In the genomic region with DNA sequence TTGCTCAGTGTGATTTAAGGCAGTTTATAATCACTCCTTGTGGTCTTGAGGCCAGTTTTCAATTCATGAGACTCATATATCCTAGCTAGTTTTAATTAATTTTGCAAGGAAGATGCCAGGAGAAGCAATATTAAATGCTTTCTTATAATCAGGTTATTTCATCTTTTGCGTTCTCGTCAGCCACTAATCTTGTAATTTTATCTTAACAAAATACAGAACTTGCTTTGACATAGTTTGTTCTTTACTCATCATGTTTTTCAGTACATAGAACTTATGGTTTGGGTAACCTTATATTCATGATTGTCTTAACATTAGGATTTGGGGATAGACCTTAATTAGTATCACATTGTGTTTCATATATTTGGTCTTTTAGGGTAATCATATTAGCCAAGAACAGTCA, we compare ENCODE assay signal across 6 cellular contexts.
"Had no signal": no experiment of that assay in that cellular context is flagged by ENCODE, and none has a peak within 500 bp of the region (broad histone marks: within the 10 kb centered on the region; RNA-seq: fewer than 3 reads in every experiment).

No MANE protein-coding gene starts in this region.

- H2AFZ ChIP-seq: GM23248 had no signal

- H3K27ac Mint-ChIP-seq: HFFc6 had no signal

- DNase-seq: GM23248, GOT3, HFFc6, IMR-90 had no signal

- H3K36me3 ChIP-seq: HAP-1 had no signal

- H3K4me3 Mint-ChIP-seq: HFFc6 had no signal

- H3K9ac ChIP-seq: GM23248 had no signal

- H3K9me3 ChIP-seq: HAP-1 had no signal

- H3K9me3 Mint-ChIP-seq: HFFc6 had no signal

- H3K27ac ChIP-seq: GM23248, HL-60 had no signal

- H3K4me3 ChIP-seq: GM23248, HAP-1 had no signal
